Comparison of ENCODE assay signal across 2 cellular contexts in genomic region chr13:60410299-60410698, GRCh38.
TF ChIP-seq lines count a peak whose summit lies in the region.

No MANE protein-coding gene starts in this region.

TF ChIP-seq in HEK293, 187 proteins besides CTCF, POLR2A, EP300 and RAD21:
- no peak for TF ChIP-seq ZBTB6 (tag by site-specific recombination; IDR thresholded peaks at IDR 0.05)
- no peak for TF ChIP-seq ZNF629 (tag by site-specific recombination; IDR thresholded peaks at IDR 0.05)
- TF ChIP-seq ZNF24 (tag by site-specific recombination; IDR thresholded peaks at IDR 0.05): no peak
- TF ChIP-seq ZNF510 (tag by site-specific recombination; IDR thresholded peaks at IDR 0.05; ENCODE audit: insufficient replicate concordance): no peak
- no peak for TF ChIP-seq PRDM4 (tag by site-specific recombination; IDR thresholded peaks at IDR 0.05)
- peak; percentile 77 for TF ChIP-seq ZNF133 (tag by site-specific recombination; IDR thresholded peaks at IDR 0.05)
- no peak for TF ChIP-seq ZNF707 (tag by site-specific recombination; IDR thresholded peaks at IDR 0.05)
- no peak for TF ChIP-seq ZNF449 (tag by site-specific recombination; IDR thresholded peaks at IDR 0.05)
- no peak for TF ChIP-seq ZNF132 (tag by site-specific recombination; IDR thresholded peaks at IDR 0.05; ENCODE audit: borderline replicate concordance)

TF ChIP-seq in K562, 482 proteins besides CTCF, POLR2A, EP300 and RAD21 (continued from another document):
- TF ChIP-seq SRSF9 (IDR thresholded peaks at IDR 0.05; ENCODE audit: borderline replicate concordance, low read depth, low read length) (no peak), COPS2 (conservative IDR thresholded peaks at IDR 0.05) (no peak), MLLT1 (IDR thresholded peaks at IDR 0.05) (no peak)
- TF ChIP-seq, protein P1, sequence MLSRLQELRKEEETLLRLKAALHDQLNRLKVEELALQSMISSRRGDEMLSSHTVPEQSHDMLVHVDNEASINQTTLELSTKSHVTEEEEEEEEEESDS (CRISPR knock-in tag; IDR thresholded peaks at IDR 0.05): no peak
